ENCODE assay signal across 8 cellular contexts in genomic region chr2:28895189-28895893, GRCh38. TPM values are rescaled to one million over a fixed set of nuclear protein-coding genes. Genes with fewer than 3 reads are reported as not detected.
A peak's percentile ranks its signal among the peaks of the same experiment; 100 is the strongest.
DNase-seq lines count a peak whose midpoint lies in the region; ATAC-seq lines count a peak whose summit lies in the region.

No MANE protein-coding gene starts in this region.

- peaks cover 29% of the 10 kb centered on the region for H3F3A ChIP-seq in GM23248 (ENCODE audit: insufficient read depth)

- H3K14ac ChIP-seq in mesenchymal stem cell (ENCODE audit: low read length in 2 of 2) = peak overlapping the region in 1 of 2 experiments; percentile 100

- H3K27ac ChIP-seq in GM23248 (peak overlapping the region; percentile 81), mesenchymal stem cell (ENCODE audit: low read length, poor library complexity, severe bottlenecking) (peak overlapping the region; percentile 73)

- H3K79me1 ChIP-seq in mesenchymal stem cell (replicated peaks; ENCODE audit: low read length, poor library complexity, severe bottlenecking) = no peaks in the 10 kb centered on the region

- DNase-seq in DMS 273 treated with DMSO at 0.1 percent for 48 hours (lab: John Stamatoyannopoulos, UW) = peak; percentile 25
- peak; percentile 71 for DNase-seq in GM23248
- peak; percentile 52 for DNase-seq in LoVo (ENCODE audit: low spot score)
- peak; percentile 52 to 61 for DNase-seq in activated CD4-positive, alpha-beta T cell treated with anti-CD3 and anti-CD28 coated beads, Interleukin-2, amount 50 U/mL, for 48 hours
- peak; percentile 7 to 19 (median 18) for DNase-seq in effector memory CD8-positive, alpha-beta T cell
- DNase-seq in mesenchymal stem cell = peak; percentile 45
- DNase-seq in stimulated activated CD8-positive, alpha-beta memory T cell treated with anti-CD3 and anti-CD28 coated beads, Interleukin-4, amount 100 ng/mL, for 48 hours = peak; percentile 63
- no peak for DNase-seq in middle frontal gyrus (ENCODE audit: extremely low spot score, low spot score)

- peaks cover 41% of the 10 kb centered on the region for H3K4me1 ChIP-seq in GM23248 (ENCODE audit: insufficient read depth)
- H3K4me1 ChIP-seq in mesenchymal stem cell (ENCODE audit: control insufficient read depth, insufficient read depth, low read depth, low read length) = peaks cover 1% of the 10 kb centered on the region

- peak overlapping the region; percentile 69 for H2AK5ac ChIP-seq in mesenchymal stem cell (ENCODE audit: low read length, severe bottlenecking)

- peaks cover 59% of the 10 kb centered on the region for H3K79me2 ChIP-seq in GM23248 (ENCODE audit: insufficient read depth)

- H2BK120ac ChIP-seq in mesenchymal stem cell (ENCODE audit: low read depth, low read length) = peak overlapping the region; percentile 89

- H3K18ac ChIP-seq in mesenchymal stem cell (ENCODE audit: low read depth in 1 of 2, low read length in 2 of 2) = peak overlapping the region; percentile 65 to 98

- no peak overlapping the region for H4K8ac ChIP-seq in mesenchymal stem cell (ENCODE audit: low read length)

- H3K27ac Mint-ChIP-seq in effector memory CD8-positive, alpha-beta T cell = peak overlapping the region; percentile 93 to 96

- peak overlapping the region; percentile 97 for H3K4me2 ChIP-seq in GM23248 (ENCODE audit: unreplicated experiment)
- peak overlapping the region; percentile 81 for H3K4me2 ChIP-seq in mesenchymal stem cell (ENCODE audit: low read length, poor library complexity, severe bottlenecking)

- H2BK5ac ChIP-seq in mesenchymal stem cell (ENCODE audit: low read depth, low read length, poor library complexity, severe bottlenecking) = peak overlapping the region; percentile 81

- in situ Hi-C loops in GM23248 (cut with MboI) = no loop called here

- H4K91ac ChIP-seq in mesenchymal stem cell (ENCODE audit: low read length) = peak overlapping the region; percentile 85

- peak overlapping the region; percentile 96 to 97 for H3K4me3 Mint-ChIP-seq in effector memory CD8-positive, alpha-beta T cell

- H3K4me1 Mint-ChIP-seq in effector memory CD8-positive, alpha-beta T cell (ENCODE audit: low read depth in 2 of 2) = peaks cover 29 to 36% of the 10 kb centered on the region in 2 donors

- H3K23ac ChIP-seq in mesenchymal stem cell (ENCODE audit: low read length in 2 of 2) = peak overlapping the region in 1 of 2 experiments; percentile 99

- WGBS in GM23248 (ENCODE audit: low coverage in 1 of 2, low lambda C conversion rate in 2 of 2, missing lambda C conversion rate in 2 of 2), 2 experiments = 1 to 2% methylated on average over 17 to 19 of the region's 19 CpGs
- WGBS in mesenchymal stem cell = 0% methylated on average over 15 of the region's 19 CpGs

- no peak overlapping the region for H2BK12ac ChIP-seq in mesenchymal stem cell (ENCODE audit: low read length in 2 of 2)

- H3K9ac ChIP-seq in GM23248 (peak overlapping the region; percentile 98), mesenchymal stem cell (ENCODE audit: low read length) (peak overlapping the region; percentile 96)

- no peaks in the 10 kb centered on the region for H3K27me3 Mint-ChIP-seq in effector memory CD8-positive, alpha-beta T cell

- H3K9me3 Mint-ChIP-seq in effector memory CD8-positive, alpha-beta T cell = no peaks in the 10 kb centered on the region

- peaks cover 14% of the 10 kb centered on the region for H3K36me3 Mint-ChIP-seq in effector memory CD8-positive, alpha-beta T cell (ENCODE audit: insufficient read depth)

- H3K4me3 ChIP-seq in GM23248 (peak overlapping the region; percentile 96), mesenchymal stem cell (ENCODE audit: insufficient read depth in 1 of 2, low read depth in 1 of 2, low read length in 2 of 2) (peak overlapping the region; percentile 96 to 97)

- H3K36me3 ChIP-seq in GM23248 (ENCODE audit: low read depth) (no peaks in the 10 kb centered on the region), mesenchymal stem cell (ENCODE audit: control insufficient read depth in 1 of 2, insufficient read depth in 2 of 2, low read depth in 1 of 2, low read length in 2 of 2) (no peaks in the 10 kb centered on the region)

- peak overlapping the region; percentile 16 for H2BK15ac ChIP-seq in mesenchymal stem cell (ENCODE audit: low read depth, poor library complexity, severe bottlenecking)

- H3K27me3 ChIP-seq in GM23248 (replicated peaks; ENCODE audit: insufficient read depth) (no peaks in the 10 kb centered on the region), mesenchymal stem cell (ENCODE audit: control insufficient read depth in 1 of 2, insufficient read depth in 1 of 2, low read length in 2 of 2) (no peaks in the 10 kb centered on the region)

- H3K9me3 ChIP-seq in GM23248 (ENCODE audit: low read depth) = no peaks in the 10 kb centered on the region
- no peaks in the 10 kb centered on the region for H3K9me3 ChIP-seq in mesenchymal stem cell (ENCODE audit: control insufficient read depth, low read length)

- H2AFZ ChIP-seq in GM23248 (peak overlapping the region; percentile 83), mesenchymal stem cell (ENCODE audit: low read depth, low read length) (peak overlapping the region; percentile 79)

- H4K20me1 ChIP-seq in GM23248 (ENCODE audit: insufficient read depth) = peaks cover 27% of the 10 kb centered on the region; the same call in 1 of the 2 replicates

- no peak for ATAC-seq in effector memory CD8-positive, alpha-beta T cell (replicated peaks)

- peak overlapping the region in 1 of 2 experiments; percentile 100 for H3K4ac ChIP-seq in mesenchymal stem cell (ENCODE audit: low read depth in 1 of 2, low read length in 2 of 2)

- H3K9me2 ChIP-seq in GM23248 (ENCODE audit: insufficient read depth) = no peaks in the 10 kb centered on the region

RNA-seq across cellular contexts. Expression of gene WDR43, which starts 0.9 kb away (rescaled TPM):
- 68.9 and 71.8 TPM in 2 replicates for total RNA-seq in GM23248 (2014; rRNA removed; shearing (Covaris generic))
- 28.5 and 31.3 TPM in 2 replicates for polyA plus RNA-seq in GM23248 (2016; fragmentation: Nextera tagmentation; extraction: Ambion mirVana)
- polyA plus RNA-seq in mesenchymal stem cell (2013, experiment 1 of 2) = 25.2 TPM
- 25.0 TPM for polyA plus RNA-seq in mesenchymal stem cell (2013, experiment 2 of 2)

RNA-seq across cellular contexts. Expression of gene TRMT61B, which starts 25.2 kb away (rescaled TPM):
- 11.0 and 13.6 TPM in 2 replicates for total RNA-seq in GM23248 (2014; rRNA removed; shearing (Covaris generic))
- polyA plus RNA-seq in GM23248 (2016; fragmentation: Nextera tagmentation; extraction: Ambion mirVana) = 21.1 and 21.8 TPM in 2 replicates
- polyA plus RNA-seq in mesenchymal stem cell (2013, experiment 1 of 2) = 9.3 TPM
- 11.9 TPM for polyA plus RNA-seq in mesenchymal stem cell (2013, experiment 2 of 2)
